ENCODE assay signal across 12 cellular contexts in genomic region chr3:38579146-38579545, GRCh38.
DNase-seq lines count a peak whose midpoint lies in the region; FAIRE-seq and TF ChIP-seq lines count a peak whose summit lies in the region.
"Had no signal": no experiment of that assay in that cellular context is flagged by ENCODE, and none has a peak within 500 bp of the region (broad histone marks: within the 10 kb centered on the region; RNA-seq: fewer than 3 reads in every experiment).

No MANE protein-coding gene starts in this region.

- no peak overlapping the region for H3K18ac ChIP-seq in H1 (ENCODE audit: extremely low read depth, low read length)

- H3K9me3 ChIP-seq in H1 (ENCODE audit: insufficient read depth in 2 of 2, low read depth in 1 of 2, low read length in 1 of 2), result no peaks in the 10 kb centered on the region

- H3K4me2 ChIP-seq in H1 (ENCODE audit: insufficient read depth in 1 of 2, low read depth in 2 of 2, low read length in 2 of 2), result no peak overlapping the region

- no peak overlapping the region for H4K91ac ChIP-seq in H1 (replicated peaks; ENCODE audit: insufficient read length, low read length)

- H2BK12ac ChIP-seq in H1 (ENCODE audit: low read depth, low read length), result no peak overlapping the region

- no peak for TF ChIP-seq EP300 in H1 (IDR thresholded peaks at IDR 0.05; ENCODE audit: borderline replicate concordance in 1 of 2, low read depth in 2 of 2, low read length in 2 of 2)

- H3K4me1 Mint-ChIP-seq in activated naive CD4-positive, alpha-beta T cell treated with anti-CD3 and anti-CD28 coated beads, Interleukin-2, amount 10 ng/mL, durations not matched to agents 7 days and 5 days, result no peaks in the 10 kb centered on the region

- CTCF ChIA-PET in H1 (lab: Charles Lee; ENCODE audit: partially characterized antibody), result interaction anchor here (0.9 to 2.1 kb wide), 3 partner anchors 18 to 58 kb away, joined by 3 to 9 read pairs (median 3); no protein-coding TSS in a partner anchor
- CTCF ChIA-PET in activated naive CD4-positive, alpha-beta T cell treated with anti-CD3 and anti-CD28 coated beads, Interleukin-2, amount 10 ng/mL, durations not matched to agents 7 days and 5 days (lab: Charles Lee), result no interaction called here

- H3K27ac Mint-ChIP-seq in activated naive CD4-positive, alpha-beta T cell treated with anti-CD3 and anti-CD28 coated beads, Interleukin-2, amount 10 ng/mL, durations not matched to agents 7 days and 5 days, result no peak overlapping the region

- peak; percentile 12 to 21; a peak in 1 of 4 replicates for TF ChIP-seq RAD21 in H1 (IDR thresholded peaks at IDR 0.05 in 1 of 2, conservative IDR thresholded peaks at IDR 0.05 in 1 of 2; ENCODE audit: low read depth in 2 of 2, low read length in 2 of 2)

- peaks cover 10% of the 10 kb centered on the region for H3K27me3 Mint-ChIP-seq in activated naive CD4-positive, alpha-beta T cell treated with anti-CD3 and anti-CD28 coated beads, Interleukin-2, amount 10 ng/mL, durations not matched to agents 7 days and 5 days

- H2BK5ac ChIP-seq in H1 (ENCODE audit: low read depth, low read length), result no peak overlapping the region

- no peaks in the 10 kb centered on the region for H3K79me1 ChIP-seq in H1 (ENCODE audit: low read depth, low read length)

- no peaks in the 10 kb centered on the region for H3K23me2 ChIP-seq in H1 (ENCODE audit: low read depth, low read length)

- H3K4me3 ChIP-seq in H1 (ENCODE audit: extremely low read depth in 1 of 4, insufficient read depth in 2 of 4, low read depth in 3 of 4, low read length in 4 of 4), result no peak overlapping the region

- no peak overlapping the region for H2BK20ac ChIP-seq in H1 (ENCODE audit: low read length)

- H4K5ac ChIP-seq in H1 (ENCODE audit: insufficient read length, low read depth, low read length), result no peak overlapping the region

- peak; percentile 60 for DNase-seq in Daoy (ENCODE audit: low read depth)
- DNase-seq in NCI-H2029 treated with DMSO at 0.1 percent for 48 hours (lab: John Stamatoyannopoulos, UW), result peak; percentile 32
- DNase-seq in H1 (ENCODE audit: low read depth in 1 of 2, low spot score in 2 of 2), result peak in 1 of 2 experiments; percentile 61
- peak; percentile 9 for DNase-seq in mucosa of gallbladder (ENCODE audit: low spot score)
- no peak for DNase-seq in AML-193 (lab: John Stamatoyannopoulos, UW)
- DNase-seq in midbrain (lab: John Stamatoyannopoulos, UW), result no peak
- DNase-seq in activated naive CD4-positive, alpha-beta T cell treated with anti-CD3 and anti-CD28 coated beads, Interleukin-2, amount 10 ng/mL, durations not matched to agents 7 days and 5 days, result no peak
- DNase-seq in activated naive CD4-positive, alpha-beta T cell treated with Interleukin-2 at 50 U/mL for 16 hours, result no peak
- DNase-seq: DND-41; NCI-H2227 treated with DMSO at 0.1 percent for 48 hours; stimulated activated naive CD4-positive, alpha-beta T cell treated with Interleukin-2 at 50 U/mL for 16 hours had no signal

- no peak overlapping the region for H3K23ac ChIP-seq in H1 (ENCODE audit: insufficient read length)

- H2AFZ ChIP-seq in H1 (ENCODE audit: low read length), result no peak overlapping the region

- no peak for TF ChIP-seq POLR2A in H1 (IDR thresholded peaks at IDR 0.05; ENCODE audit: control extremely low read depth in 1 of 2, low read depth in 2 of 2, low read length in 2 of 2)

- H3K56ac ChIP-seq in H1 (replicated peaks; ENCODE audit: insufficient read length, low read depth, low read length), result no peak overlapping the region

- no peak overlapping the region for H3K4me3 Mint-ChIP-seq in activated naive CD4-positive, alpha-beta T cell treated with anti-CD3 and anti-CD28 coated beads, Interleukin-2, amount 10 ng/mL, durations not matched to agents 7 days and 5 days

- no peaks in the 10 kb centered on the region for H4K20me1 ChIP-seq in H1 (replicated peaks in 1 of 2; ENCODE audit: control insufficient read depth in 1 of 2, insufficient read depth in 2 of 2, low read length in 2 of 2)

- H3K14ac ChIP-seq in H1 (ENCODE audit: insufficient read length), result no peak overlapping the region

- 62% methylated on average over 10 of the region's 12 CpGs; no CpG with 5 or more reads in 1 of the 2 experiments for WGBS in H1 (ENCODE audit: extremely low coverage in 1 of 2, insufficient coverage in 1 of 2, insufficient read length in 1 of 2, insufficient replicate concordance in 2 of 2, low coverage in 1 of 2, low lambda C conversion rate in 2 of 2, missing lambda C conversion rate in 1 of 2), 2 experiments

- H3K27ac ChIP-seq in H1 (ENCODE audit: low read depth, low read length), result no peak overlapping the region

- no peak overlapping the region for H4K8ac ChIP-seq in H1 (ENCODE audit: extremely low read depth, insufficient read depth, low read length)

- H2BK15ac ChIP-seq in H1 (ENCODE audit: low read length), result no peak overlapping the region

- no peak overlapping the region for H2BK120ac ChIP-seq in H1 (replicated peaks; ENCODE audit: low read depth, low read length)

- no peaks in the 10 kb centered on the region for H3K9me3 Mint-ChIP-seq in activated naive CD4-positive, alpha-beta T cell treated with anti-CD3 and anti-CD28 coated beads, Interleukin-2, amount 10 ng/mL, durations not matched to agents 7 days and 5 days

- no peaks in the 10 kb centered on the region for H3K79me2 ChIP-seq in H1 (ENCODE audit: control insufficient read depth in 1 of 2, insufficient read depth in 2 of 2, low read length in 2 of 2)

- H3K4ac ChIP-seq in H1 (replicated peaks; ENCODE audit: insufficient read length, low read depth, low read length), result no peak overlapping the region

- no peak for FAIRE-seq in H1 (lab: Jason Lieb, UNC)
- FAIRE-seq: frontal cortex had no signal

- H3K9ac ChIP-seq in H1 (replicated peaks in 1 of 4; ENCODE audit: extremely low read depth in 1 of 4, low read depth in 3 of 4, low read length in 3 of 4), result no peak overlapping the region

- peaks cover 0 to 13% (median 0%) of the 10 kb centered on the region in 4 experiments; a peak in 2 of 7 replicates for H3K4me1 ChIP-seq in H1 (replicated peaks in 1 of 4; ENCODE audit: control insufficient read depth in 3 of 4, insufficient read depth in 4 of 4, low read length in 3 of 4)

- no peak overlapping the region for H2AK5ac ChIP-seq in H1 (ENCODE audit: low read depth, low read length)

- POLR2A ChIA-PET in H1 (lab: Charles Lee; ENCODE audit: partially characterized antibody), result no interaction called here

- H3K27me3 ChIP-seq in H1 (replicated peaks in 1 of 4; ENCODE audit: control insufficient read depth in 3 of 4, extremely low read depth in 1 of 4, insufficient read depth in 3 of 4, low read length in 3 of 4), result no peaks in the 10 kb centered on the region; a peak in 2 of 7 replicates

- TF ChIP-seq CTCF in H1 (IDR thresholded peaks at IDR 0.05; ENCODE audit: control extremely low read depth in 1 of 3, insufficient read depth in 1 of 3, low read depth in 1 of 3, low read length in 3 of 3), result peak in 1 of 3 experiments; percentile 14; a peak in 1 of 4 replicates

- no peaks in the 10 kb centered on the region for H3K36me3 ChIP-seq in H1 (ENCODE audit: control insufficient read depth in 2 of 4, insufficient read depth in 4 of 4, low read length in 3 of 4)

- H3K36me3 Mint-ChIP-seq in activated naive CD4-positive, alpha-beta T cell treated with anti-CD3 and anti-CD28 coated beads, Interleukin-2, amount 10 ng/mL, durations not matched to agents 7 days and 5 days, result no peaks in the 10 kb centered on the region

TF ChIP-seq in H1, 55 proteins besides CTCF, POLR2A, EP300 and RAD21:
- TF ChIP-seq ATF2 (IDR thresholded peaks at IDR 0.05; ENCODE audit: low read length), result 0 out of 2 replicates have a peak, but pooled peaks have one; percentile 51
- peak; percentile 66; the same call in 1 of the 2 replicates for TF ChIP-seq JUND (IDR thresholded peaks at IDR 0.05; ENCODE audit: low read length)
- TF ChIP-seq JUN (IDR thresholded peaks at IDR 0.05; ENCODE audit: low read depth, low read length), result peak; percentile 51; the same call in 1 of the 2 replicates
- TF ChIP-seq SRF (IDR thresholded peaks at IDR 0.05; ENCODE audit: low read depth, low read length), result no peak

Comparison
In these comparisons a context has a peak if more than half of its experiments do, and no peak if none do; other contexts are left out.
1. DNase-seq: peak in Daoy (single experiment), NCI-H2029 treated with DMSO at 0.1 percent for 48 hours (single experiment) and mucosa of gallbladder (single experiment); none in AML-193 (0 of 2), midbrain (single experiment), activated naive CD4-positive, alpha-beta T cell treated with anti-CD3 and anti-CD28 coated beads, Interleukin-2, amount 10 ng/mL, durations not matched to agents 7 days and 5 days (single experiment) and activated naive CD4-positive, alpha-beta T cell treated with Interleukin-2 at 50 U/mL for 16 hours (single experiment).